Comparison of ENCODE assay signal across 1 cellular context in genomic region chr2:7725850-7726242, GRCh38.
A peak's percentile ranks its signal among the peaks of the same experiment; 100 is the strongest.
TF ChIP-seq lines count a peak whose summit lies in the region.

No MANE protein-coding gene starts in this region.

TF ChIP-seq in GM12878, 131 proteins besides CTCF, POLR2A, EP300 and RAD21:
- TF ChIP-seq RELB (IDR thresholded peaks at IDR 0.05; ENCODE audit: low read depth), result 0 out of 2 replicates have a peak, but pooled peaks have one; percentile 42
- no peak for TF ChIP-seq KDM1A (IDR thresholded peaks at IDR 0.05; ENCODE audit: borderline replicate concordance)
- no peak for TF ChIP-seq NBN (IDR thresholded peaks at IDR 0.05)
- no peak for TF ChIP-seq SP1 (IDR thresholded peaks at IDR 0.05; ENCODE audit: low read depth, low read length)
- TF ChIP-seq MLLT1 (IDR thresholded peaks at IDR 0.05), result 0 out of 2 replicates have a peak, but pooled peaks have one; percentile 0
- no peak for TF ChIP-seq PML (IDR thresholded peaks at IDR 0.05; ENCODE audit: low read length)
- no peak for TF ChIP-seq POU2F2 (IDR thresholded peaks at IDR 0.05; ENCODE audit: borderline replicate concordance, low read depth, low read length)
- no peak for TF ChIP-seq RCOR1 (conservative IDR thresholded peaks at IDR 0.05; ENCODE audit: low read depth, low read length)
- TF ChIP-seq IKZF2 (IDR thresholded peaks at IDR 0.05), result peak in 1 of 2 experiments; percentile 33; a peak in 1 of 4 replicates
- no peak for TF ChIP-seq RELA (IDR thresholded peaks at IDR 0.05; ENCODE audit: borderline replicate concordance, partially characterized antibody)
- peak; percentile 45; the same call in 1 of the 2 replicates for TF ChIP-seq ZNF217 (IDR thresholded peaks at IDR 0.05)
- no peak for TF ChIP-seq EGR1 (IDR thresholded peaks at IDR 0.05; ENCODE audit: borderline replicate concordance in 1 of 2, low read depth in 2 of 2, low read length in 2 of 2)
- 0 out of 2 replicates have a peak, but pooled peaks have one; percentile 0 for TF ChIP-seq POLR2AphosphoS5 (IDR thresholded peaks at IDR 0.05; ENCODE audit: low read length)
- TF ChIP-seq ATF2 (IDR thresholded peaks at IDR 0.05; ENCODE audit: low read length), result no peak
- no peak for TF ChIP-seq ZBTB33 (IDR thresholded peaks at IDR 0.05)
- TF ChIP-seq GATAD2B (conservative IDR thresholded peaks at IDR 0.05; ENCODE audit: low read depth), result no peak
- TF ChIP-seq TAF1 (IDR thresholded peaks at IDR 0.05; ENCODE audit: borderline replicate concordance, low read depth, low read length), result no peak
- TF ChIP-seq ATF3 (IDR thresholded peaks at IDR 0.05; ENCODE audit: borderline replicate concordance, extremely low read depth, low read depth, low read length), result no peak
- 0 out of 2 replicates have a peak, but pooled peaks have one; percentile 21 for TF ChIP-seq MTA2 (IDR thresholded peaks at IDR 0.05; ENCODE audit: low read depth)
